26 cellular contexts compared by ENCODE assay signal in genomic region chr5:55622460-55622859, GRCh38.
"Had no signal": no experiment of that assay in that cellular context is flagged by ENCODE, and none has a peak within 500 bp of the region (broad histone marks: within the 10 kb centered on the region; RNA-seq: fewer than 3 reads in every experiment).

No MANE protein-coding gene starts in this region.

- ATAC-seq: left lobe of liver; natural killer cell; right lobe of liver; stimulated activated naive B cell treated with anti-CD40 and anti-IgM and Interleukin-4, amounts not matched to agents 10 μg/mL and 1 μg/mL and 100 μg/mL, for 72 hours; stimulated activated naive CD8-positive, alpha-beta T cell treated with anti-CD3 and anti-CD28 coated beads, Interleukin-15, Interleukin-2, amounts not matched to agents 100 U/mL and 50 U/mL, for 24 hours had no signal

- H3K9me3 ChIP-seq: ovary, prostate gland, right lobe of liver, stomach, testis, thyroid gland, transverse colon, upper lobe of left lung, vagina had no signal

- H3K27ac Mint-ChIP-seq: mesothelial cell of epicardium; naive B cell; natural killer cell; stimulated activated naive B cell treated with anti-CD40 and anti-IgM and Interleukin-4, amounts not matched to agents 10 μg/mL and 1 μg/mL and 100 μg/mL, for 72 hours had no signal

- H3K36me3 ChIP-seq: ovary, prostate gland, right lobe of liver, stomach, thyroid gland, transverse colon, upper lobe of left lung, vagina had no signal

- H3K36me3 Mint-ChIP-seq: mesothelial cell of epicardium, natural killer cell had no signal

- H3K4me1 Mint-ChIP-seq: naive B cell; natural killer cell; stimulated activated naive B cell treated with anti-CD40 and anti-IgM and Interleukin-4, amounts not matched to agents 10 μg/mL and 1 μg/mL and 100 μg/mL, for 72 hours had no signal

- H3K9me3 Mint-ChIP-seq: mesothelial cell of epicardium; naive B cell; natural killer cell; stimulated activated naive B cell treated with anti-CD40 and anti-IgM and Interleukin-4, amounts not matched to agents 10 μg/mL and 1 μg/mL and 100 μg/mL, for 72 hours had no signal

- H3K4me1 ChIP-seq: testis had no signal

- H3K27me3 Mint-ChIP-seq: naive B cell; stimulated activated naive B cell treated with anti-CD40 and anti-IgM and Interleukin-4, amounts not matched to agents 10 μg/mL and 1 μg/mL and 100 μg/mL, for 72 hours had no signal

- H3K4me3 ChIP-seq: lung, ovary, prostate gland, right lobe of liver, skin epidermis, stomach, testis, thyroid gland, transverse colon, upper lobe of left lung, vagina had no signal

- H3K27me3 ChIP-seq: ovary, right lobe of liver, stomach, testis, thyroid gland, transverse colon, upper lobe of left lung, vagina had no signal

- DNase-seq: hippocampal formation; kidney glomerular epithelial cell; left cardiac atrium; mesendoderm; naive B cell; natural killer cell; ovary; retina; right lobe of liver; stimulated activated CD4-positive, alpha-beta T cell treated with anti-CD3 and anti-CD28 coated beads, Interleukin-12 subunit alpha, Interleukin-12 subunit beta, amount 100 ng/mL, for 4 hours; stimulated activated CD4-positive, alpha-beta T cell treated with anti-CD3 and anti-CD28 coated beads, Interleukin-15, amount 100 ng/mL, for 24 hours; stimulated activated CD4-positive, alpha-beta T cell treated with anti-CD3 and anti-CD28 coated beads, Interleukin-2, amount 100 ng/mL, for 24 hours; stimulated activated CD4-positive, alpha-beta T cell treated with anti-CD3 and anti-CD28 coated beads, Interleukin-4, amount 100 ng/mL, for 1 hour; stimulated activated naive B cell treated with anti-CD40 and anti-IgM and Interleukin-4, amounts not matched to agents 10 μg/mL and 1 μg/mL and 100 μg/mL, for 72 hours; stimulated activated naive CD8-positive, alpha-beta T cell treated with anti-CD3 and anti-CD28 coated beads, Interleukin-15, Interleukin-2, amounts not matched to agents 100 U/mL and 50 U/mL, for 24 hours; stomach; testis; thyroid gland; transverse colon; upper lobe of left lung had no signal

- H3K27ac ChIP-seq: ovary, prostate gland, skin epidermis, stomach, testis, thyroid gland, upper lobe of left lung, vagina had no signal

- H3K4me3 Mint-ChIP-seq: mesothelial cell of epicardium; naive B cell; natural killer cell; stimulated activated naive B cell treated with anti-CD40 and anti-IgM and Interleukin-4, amounts not matched to agents 10 μg/mL and 1 μg/mL and 100 μg/mL, for 72 hours had no signal
